ENCODE assay signal across 8 cellular contexts in the genomic region with DNA sequence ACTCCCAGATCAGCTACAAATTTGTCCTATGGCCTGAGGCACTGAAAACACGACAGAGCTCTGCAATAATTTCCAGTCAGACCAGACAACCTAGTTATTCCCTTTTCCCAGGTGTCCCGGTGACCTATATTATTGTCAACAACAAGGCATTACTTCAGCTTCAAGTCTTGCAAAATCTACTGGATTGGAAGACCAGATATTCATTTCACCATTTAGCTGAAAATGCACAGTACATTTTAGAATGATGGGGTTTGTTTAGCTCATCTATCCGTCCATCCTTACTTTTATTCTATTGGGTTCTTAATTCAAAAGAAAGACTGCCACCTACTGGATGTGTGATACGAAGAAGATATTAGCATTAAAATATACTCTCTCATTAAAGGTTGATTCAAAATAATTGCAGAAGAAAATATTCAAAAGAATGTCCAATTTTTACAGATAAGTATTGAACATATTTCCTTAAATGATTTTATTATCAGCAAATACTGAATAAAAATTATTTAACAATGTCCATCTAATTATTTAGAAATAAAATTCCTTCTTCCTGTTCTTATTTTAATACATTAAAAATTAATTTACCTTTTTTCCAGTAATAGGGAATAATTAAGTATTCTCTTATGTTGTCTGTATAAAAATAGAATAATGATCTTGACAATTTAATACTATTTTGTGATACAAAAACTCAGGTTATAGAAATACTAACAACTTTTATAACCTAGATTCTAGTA.
DNase-seq lines count a peak whose midpoint lies in the region; ATAC-seq and TF ChIP-seq lines count a peak whose summit lies in the region.

No MANE protein-coding gene starts in this region.

- no peaks in the 10 kb centered on the region for H3K9me3 Mint-ChIP-seq in T-helper 2 cell treated with Interferon-gamma antibody and Interleukin-4, amounts not matched to agents 5 μg/mL and 100 μg/mL, for 36 hours

- no peaks in the 10 kb centered on the region for H3K4me1 Mint-ChIP-seq in T-helper 2 cell treated with Interferon-gamma antibody and Interleukin-4, amounts not matched to agents 5 μg/mL and 100 μg/mL, for 36 hours (ENCODE audit: low read depth)

- no peaks in the 10 kb centered on the region for H3K27me3 Mint-ChIP-seq in T-helper 2 cell treated with Interferon-gamma antibody and Interleukin-4, amounts not matched to agents 5 μg/mL and 100 μg/mL, for 36 hours (ENCODE audit: low read depth)

- DNase-seq in GM10266 (ENCODE audit: extremely low spot score) (no peak), NCI-H2029 (lab: John Stamatoyannopoulos, UW) (peak; percentile 26), astrocyte of the spinal cord (ENCODE audit: low read depth, low spot score) (peak; percentile 59), lung microvascular endothelial cell (ENCODE audit: low read depth in 2 of 2) (peak; percentile 43 to 58), T-helper 9 cell (no peak), NCI-H774 (lab: John Stamatoyannopoulos, UW) (no peak)
- DNase-seq in T-helper 2 cell treated with Interferon-gamma antibody and Interleukin-4, amounts not matched to agents 5 μg/mL and 100 μg/mL, for 36 hours (ENCODE audit: low spot score), result no peak

- H3K36me3 Mint-ChIP-seq in T-helper 2 cell treated with Interferon-gamma antibody and Interleukin-4, amounts not matched to agents 5 μg/mL and 100 μg/mL, for 36 hours (ENCODE audit: low read depth), result no peaks in the 10 kb centered on the region

- TF ChIP-seq CTCF in GM10266 (IDR thresholded peaks at IDR 0.05; ENCODE audit: control insufficient read depth, insufficient read depth, low read depth, missing control alignments), result peak; percentile 38
- peak; percentile 49 for TF ChIP-seq CTCF in astrocyte of the spinal cord (IDR thresholded peaks at IDR 0.05; ENCODE audit: low read depth, low read length)

- no peak overlapping the region for H3K4me3 Mint-ChIP-seq in T-helper 2 cell treated with Interferon-gamma antibody and Interleukin-4, amounts not matched to agents 5 μg/mL and 100 μg/mL, for 36 hours

- no peak overlapping the region for H3K27ac Mint-ChIP-seq in T-helper 2 cell treated with Interferon-gamma antibody and Interleukin-4, amounts not matched to agents 5 μg/mL and 100 μg/mL, for 36 hours

- H3K4me3 ChIP-seq in astrocyte of the spinal cord (ENCODE audit: low read depth, low read length), result no peak overlapping the region

- in situ Hi-C loops in astrocyte of the spinal cord (cut with HindIII; ENCODE audit: low sequenced_read_pairs), result no loop called here

- ATAC-seq in HG02763 (IDR thresholded peaks at IDR 0.05; ENCODE audit: unreplicated experiment), result no peak

Comparison
In these comparisons a context has a peak if more than half of its experiments do, and no peak if none do; other contexts are left out.
1. DNase-seq: peak in NCI-H2029 (single experiment), astrocyte of the spinal cord (single experiment) and lung microvascular endothelial cell (2 of 2); none in GM10266 (single experiment), T-helper 2 cell treated with Interferon-gamma antibody and Interleukin-4, amounts not matched to agents 5 μg/mL and 100 μg/mL, for 36 hours (single experiment), T-helper 9 cell (single experiment) and NCI-H774 (single experiment).